In genomic region chr1:201320168-201320842, GRCh38 we compare ENCODE assay signal across 17 cellular contexts. TPM values are rescaled to one million over a fixed set of nuclear protein-coding genes. Genes with fewer than 3 reads are reported as not detected.
"Had no signal": no experiment of that assay in that cellular context is flagged by ENCODE, and none has a peak within 500 bp of the region (broad histone marks: within the 10 kb centered on the region; RNA-seq: fewer than 3 reads in every experiment).

No MANE protein-coding gene starts in this region.

- H3K36me3 ChIP-seq: thoracic aorta, uterus had no signal

- H3K27me3 ChIP-seq: dorsolateral prefrontal cortex, uterus had no signal

- ATAC-seq: esophagus mucosa; left colon; stimulated activated naive CD8-positive, alpha-beta T cell treated with anti-CD3 and anti-CD28 coated beads, Interleukin-15, amount 100 ng/mL, for 72 hours had no signal

- H3K27ac ChIP-seq: dorsolateral prefrontal cortex, thoracic aorta, uterus, VCaP had no signal

- DNase-seq: activated CD4-positive, alpha-beta memory T cell treated with anti-CD3 and anti-CD28 coated beads, Interleukin-2, amount 10 ng/mL, durations not matched to agents 7 days and 5 days; activated gamma-delta T cell; activated naive CD8-positive, alpha-beta T cell treated with anti-CD3 and anti-CD28 coated beads for 36 hours; activated T-cell treated with anti-CD3 and anti-CD28 coated beads, Interleukin-2, amount 50 U/mL, for 48 hours; dorsolateral prefrontal cortex; hypothalamus; left colon; stimulated activated CD4-positive, alpha-beta T cell treated with anti-CD3 and anti-CD28 coated beads, Interleukin-15, amount 100 ng/mL, for 24 hours; stimulated activated CD4-positive, alpha-beta T cell treated with anti-CD3 and anti-CD28 coated beads, Interleukin-4, amount 100 ng/mL, for 4 hours; stimulated activated naive CD8-positive, alpha-beta T cell treated with anti-CD3 and anti-CD28 coated beads, Interleukin-15, amount 100 ng/mL, for 72 hours; T-helper 9 cell; uterus had no signal

- H3K4me3 ChIP-seq: dorsolateral prefrontal cortex, thoracic aorta, uterus had no signal

- H3K4me1 ChIP-seq: uterus had no signal

- H3K9me3 ChIP-seq: thoracic aorta, uterus had no signal

RNA-seq across cellular contexts. Expression of gene PKP1, which starts 37.0 kb away (rescaled TPM):
- total RNA-seq: activated CD4-positive, alpha-beta memory T cell treated with anti-CD3 and anti-CD28 coated beads, Interleukin-2, amount 10 ng/mL, durations not matched to agents 7 days and 5 days; osteocyte had no signal

RNA-seq across cellular contexts. Expression of gene TNNT2, which starts 57.2 kb away (rescaled TPM):
- total RNA-seq: activated CD4-positive, alpha-beta memory T cell treated with anti-CD3 and anti-CD28 coated beads, Interleukin-2, amount 10 ng/mL, durations not matched to agents 7 days and 5 days; activated naive CD8-positive, alpha-beta T cell treated with anti-CD3 and anti-CD28 coated beads for 36 hours; cerebellum had no signal
